Comparison of ENCODE assay signal across 8 cellular contexts in the genomic region with DNA sequence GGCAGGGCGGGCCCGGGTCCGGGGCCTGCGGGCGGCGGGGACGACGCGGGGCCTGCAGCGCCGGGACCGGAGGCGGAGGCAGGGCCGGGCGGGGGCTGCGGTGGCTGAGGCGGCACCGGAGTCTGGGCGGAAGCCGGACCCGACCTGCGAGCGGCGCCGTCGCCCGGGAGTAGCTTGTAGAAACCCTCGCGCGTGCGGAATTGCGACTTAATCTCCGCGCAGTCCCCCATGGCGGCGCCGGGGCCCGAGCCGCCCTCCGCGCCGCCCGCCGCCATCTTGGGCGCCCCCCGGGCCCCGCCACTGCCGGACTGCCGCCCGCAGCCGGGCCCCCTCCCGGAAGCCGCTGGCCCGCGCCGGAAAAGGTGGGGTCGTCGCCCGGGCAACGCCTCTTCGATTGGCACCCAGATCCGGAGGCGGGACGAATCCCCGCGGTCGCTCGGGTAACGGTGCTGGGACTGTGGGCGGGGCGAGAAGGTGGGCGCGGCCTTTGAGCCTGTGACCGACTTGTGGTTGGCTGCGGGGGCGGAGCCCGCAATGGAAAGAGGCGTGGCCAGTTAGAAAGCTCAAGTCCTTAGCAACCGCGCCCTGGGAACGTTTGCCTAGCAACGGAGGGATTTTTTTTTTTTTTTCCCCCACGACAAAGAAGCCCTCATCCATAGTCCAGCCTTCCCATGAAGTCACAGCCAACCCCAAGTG. TPM values are rescaled to one million over a fixed set of nuclear protein-coding genes. Genes with fewer than 3 reads are reported as not detected.
DNase-seq lines count a peak whose midpoint lies in the region; ATAC-seq and TF ChIP-seq lines count a peak whose summit lies in the region.

A gene with protein sequence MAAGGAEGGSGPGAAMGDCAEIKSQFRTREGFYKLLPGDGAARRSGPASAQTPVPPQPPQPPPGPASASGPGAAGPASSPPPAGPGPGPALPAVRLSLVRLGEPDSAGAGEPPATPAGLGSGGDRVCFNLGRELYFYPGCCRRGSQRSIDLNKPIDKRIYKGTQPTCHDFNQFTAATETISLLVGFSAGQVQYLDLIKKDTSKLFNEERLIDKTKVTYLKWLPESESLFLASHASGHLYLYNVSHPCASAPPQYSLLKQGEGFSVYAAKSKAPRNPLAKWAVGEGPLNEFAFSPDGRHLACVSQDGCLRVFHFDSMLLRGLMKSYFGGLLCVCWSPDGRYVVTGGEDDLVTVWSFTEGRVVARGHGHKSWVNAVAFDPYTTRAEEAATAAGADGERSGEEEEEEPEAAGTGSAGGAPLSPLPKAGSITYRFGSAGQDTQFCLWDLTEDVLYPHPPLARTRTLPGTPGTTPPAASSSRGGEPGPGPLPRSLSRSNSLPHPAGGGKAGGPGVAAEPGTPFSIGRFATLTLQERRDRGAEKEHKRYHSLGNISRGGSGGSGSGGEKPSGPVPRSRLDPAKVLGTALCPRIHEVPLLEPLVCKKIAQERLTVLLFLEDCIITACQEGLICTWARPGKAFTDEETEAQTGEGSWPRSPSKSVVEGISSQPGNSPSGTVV (minus strand): TSS at position 364 of the 696 bp plus-strand sequence. CDS start 89 bp downstream, at position 275.

- H3K9me3 ChIP-seq in OCI-LY7 (ENCODE audit: low read length), result no peaks in the 10 kb centered on the region

- no peak within 1 kb of the TSS for H2AFZ ChIP-seq in OCI-LY7 (ENCODE audit: low read length)

- H4K20me1 ChIP-seq in OCI-LY7 (ENCODE audit: insufficient read depth, low read length), result 0 out of 2 replicates have a peak, but pooled peaks cover 11% of the 10 kb centered on the region

- peaks cover 25% of the 10 kb centered on the region for H3K4me1 ChIP-seq in OCI-LY7 (ENCODE audit: insufficient read depth, low read length, poor library complexity, severe bottlenecking)

- CTCF ChIA-PET in OCI-LY7 (lab: Charles Lee; ENCODE audit: unreplicated experiment), result interaction anchor here (0.6 to 1.0 kb wide), 2 partner anchors 11 to 203 kb away, joined by 3 to 5 read pairs; a partner anchor contains a TSS

- intact Hi-C loops in OCI-LY7 (cut with micrococcal nuclease; ENCODE audit: unreplicated experiment), result no loop called here

- H3K4me3 ChIP-seq in OCI-LY7 (ENCODE audit: low read depth, low read length, poor library complexity, severe bottlenecking), result peak within 1 kb of the TSS; percentile 94

- TF ChIP-seq CTCF in OCI-LY7 (conservative IDR thresholded peaks at IDR 0.05; ENCODE audit: low read length), result no peak

- H3K36me3 ChIP-seq in OCI-LY7 (ENCODE audit: insufficient read depth, low read length), result peaks cover 22% of the 10 kb centered on the region

- peak; percentile 99 for DNase-seq in D341Med (ENCODE audit: low spot score)
- DNase-seq in HuH-7.5 (ENCODE audit: low spot score), result peak; percentile 96
- peak; percentile 99 for DNase-seq in OCI-LY7 (ENCODE audit: low spot score)
- DNase-seq in activated T-cell treated with anti-CD3 and anti-CD28 coated beads for 4 hours, result peak; percentile 99
- peak; percentile 83 for DNase-seq in epithelial cell of prostate (ENCODE audit: low read depth, low spot score)
- DNase-seq in mucosa of gallbladder (ENCODE audit: low spot score), result peak; percentile 100
- peak; percentile 99 for DNase-seq in stimulated activated CD8-positive, alpha-beta memory T cell treated with anti-CD3 and anti-CD28 coated beads, Interleukin-4, amount 100 ng/mL, for 4 hours (ENCODE audit: low read depth in 2 of 2, low spot score in 1 of 2)

- peak within 1 kb of the TSS; percentile 100 for H3K4me2 ChIP-seq in OCI-LY7 (ENCODE audit: low read length)

- POLR2A ChIA-PET in OCI-LY7 (lab: Charles Lee), result no interaction called here

- peak; percentile 90 for ATAC-seq in GM21515 (IDR thresholded peaks at IDR 0.05; ENCODE audit: unreplicated experiment)

- H3K9me2 ChIP-seq in OCI-LY7 (ENCODE audit: insufficient read depth, low read length), result no peaks in the 10 kb centered on the region

- no TSS peak for BruUV-seq in OCI-LY7 (replicated peaks; lab: Mats Ljungman, UMichigan)

- peaks cover 11% of the 10 kb centered on the region; the same call in 1 of the 2 replicates for H3K79me2 ChIP-seq in OCI-LY7 (ENCODE audit: insufficient read depth, low read depth, low read length)

- H3K27ac ChIP-seq in OCI-LY7 (ENCODE audit: low read depth, low read length, poor library complexity, severe bottlenecking), result no peak within 1 kb of the TSS
- peak within 1 kb of the TSS; percentile 39 for H3K27ac ChIP-seq in epithelial cell of prostate

RNA-seq across cellular contexts. Expression of the gene that starts here (rescaled TPM):
- total RNA-seq in OCI-LY7 (2014; rRNA removed; shearing (Covaris generic)), result 27.1 and 43.2 TPM in 2 replicates
- total RNA-seq in OCI-LY7 (2022) (44.0 and 57.3 TPM in 2 replicates), mucosa of gallbladder (66.0 TPM)
